In genomic region chr2:108552566-108552965, GRCh38 we compare ENCODE assay signal across 1 cellular context.
TF ChIP-seq lines count a peak whose summit lies in the region.

No MANE protein-coding gene starts in this region.

TF ChIP-seq in HepG2, 621 proteins besides CTCF, POLR2A, EP300 and RAD21 (continued from another document):
- TF ChIP-seq ZMAT5 (CRISPR knock-in tag; IDR thresholded peaks at IDR 0.05; ENCODE audit: borderline replicate concordance, low read depth): no peak
- no peak for TF ChIP-seq ZNF280D (CRISPR knock-in tag; IDR thresholded peaks at IDR 0.05)
- TF ChIP-seq ZBTB10 (CRISPR knock-in tag; IDR thresholded peaks at IDR 0.05; ENCODE audit: borderline replicate concordance): no peak
